In the genomic region with DNA sequence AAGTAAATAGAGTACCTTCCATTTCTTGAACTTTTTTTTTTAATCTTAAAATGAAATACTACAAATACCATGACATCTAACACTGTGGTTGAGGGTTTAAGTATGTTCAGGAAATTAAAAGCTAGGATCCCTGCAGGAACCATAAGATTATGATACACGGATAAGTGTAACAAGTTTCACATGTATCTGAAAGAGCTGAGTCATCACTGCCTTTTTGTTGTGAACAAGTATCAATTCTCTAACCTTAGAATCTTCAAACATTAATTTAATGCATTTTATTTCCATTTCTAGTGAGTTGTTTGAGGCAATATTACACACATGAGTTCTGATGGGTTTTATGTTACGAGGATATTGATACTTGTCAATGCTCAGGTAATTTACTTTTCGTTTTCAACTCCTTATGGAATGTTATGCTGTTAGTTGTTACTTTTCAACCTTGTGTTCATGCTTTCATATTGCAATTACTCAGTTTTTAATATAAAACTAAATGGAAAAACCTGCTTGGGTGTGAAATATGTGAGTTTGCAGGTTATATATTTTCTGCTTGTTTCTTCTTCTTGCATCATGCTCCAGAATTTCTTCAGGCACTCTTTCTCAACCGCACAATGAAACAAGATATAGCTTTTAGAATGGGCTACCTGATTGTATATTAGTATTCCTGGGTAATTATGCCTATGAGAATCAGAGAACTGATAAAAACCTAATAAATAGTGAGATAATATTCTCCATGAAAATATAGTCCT, we compare ENCODE assay signal across 18 cellular contexts.
DNase-seq lines count a peak whose midpoint lies in the region; ATAC-seq, FAIRE-seq and TF ChIP-seq lines count a peak whose summit lies in the region.
"Had no signal": no experiment of that assay in that cellular context is flagged by ENCODE, and none has a peak within 500 bp of the region (broad histone marks: within the 10 kb centered on the region; RNA-seq: fewer than 3 reads in every experiment).

No MANE protein-coding gene starts in this region.

- no peaks in the 10 kb centered on the region for H3K9me1 ChIP-seq in K562 (ENCODE audit: control insufficient read depth, insufficient read depth, low read length)

- H3K79me2 ChIP-seq in HepG2 (ENCODE audit: insufficient read depth, low read length) (no peaks in the 10 kb centered on the region), K562 (ENCODE audit: control insufficient read depth, insufficient read depth, low read length) (no peaks in the 10 kb centered on the region)

- no peak overlapping the region for H3K9ac ChIP-seq in HepG2 (ENCODE audit: insufficient read depth, low read depth, low read length)
- no peak overlapping the region for H3K9ac ChIP-seq in K562 (ENCODE audit: insufficient read depth in 1 of 2, low read depth in 2 of 2, low read length in 2 of 2)
- H3K9ac ChIP-seq: BLaER1 treated with 17β-estradiol and CSF1 and Interleukin-3, amounts not matched to agents 10 nM and 100 nM had no signal

- TF ChIP-seq EP300 in HepG2 (IDR thresholded peaks at IDR 0.05; ENCODE audit: low read depth in 2 of 2, low read length in 2 of 2): no peak
- no peak for TF ChIP-seq EP300 in HepG2 (CRISPR knock-in tag; IDR thresholded peaks at IDR 0.05; ENCODE audit: borderline replicate concordance)
- no peak for TF ChIP-seq EP300 in K562 (IDR thresholded peaks at IDR 0.05; ENCODE audit: low read length)

- CTCF ChIA-PET in HepG2 (lab: Yijun Ruan, JAX; ENCODE audit: low intra/inter-chr PET ratio, low total read pairs) (no interaction called here), K562 (lab: Yijun Ruan, JAX; ENCODE audit: low intra/inter-chr PET ratio) (no interaction called here)

- FAIRE-seq in HepG2 (lab: Jason Lieb, UNC) (no peak), K562 (lab: Jason Lieb, UNC) (no peak)
- FAIRE-seq: GM12878, GM18507, H54 had no signal

- TF ChIP-seq POLR2A in HepG2 (IDR thresholded peaks at IDR 0.05; ENCODE audit: insufficient read depth in 1 of 2, low read depth in 2 of 2, low read length in 2 of 2) (no peak), right lobe of liver (IDR thresholded peaks at IDR 0.05) (no peak), K562 (conservative IDR thresholded peaks at IDR 0.05) (no peak)

- intact Hi-C loops in HepG2 (cut with micrococcal nuclease; ENCODE audit: unreplicated experiment): no loop called here
- intact Hi-C loops in right lobe of liver (cut with DNase I): no loop called here
- intact Hi-C loops in K562 (cut with micrococcal nuclease): no loop called here

- 6% methylated on average over 4 of the region's 4 CpGs for WGBS in HepG2 (ENCODE audit: low lambda C conversion rate)
- 59% methylated on average over 4 of the region's 4 CpGs for WGBS in right lobe of liver (ENCODE audit: insufficient coverage, low coverage, low lambda C conversion rate, missing lambda C conversion rate)
- WGBS in K562 (ENCODE audit: insufficient coverage, low coverage, missing lambda C conversion rate): 5% methylated on average over 4 of the region's 4 CpGs

- POLR2A ChIA-PET in HepG2 (lab: Yijun Ruan, JAX) (no interaction called here), K562 (lab: Yijun Ruan, JAX) (no interaction called here)

- no peak for DNase-seq in HepG2 (ENCODE audit: low spot score)
- no peak for DNase-seq in right lobe of liver
- peak; percentile 41 for DNase-seq in NCI-H69 (lab: John Stamatoyannopoulos, UW)
- no peak for DNase-seq in K562 (ENCODE audit: extremely low read depth in 1 of 4, low spot score in 3 of 4)
- no peak for DNase-seq in activated CD4-positive, alpha-beta T cell treated with anti-CD3 and anti-CD28 coated beads, Interleukin-2, amount 50 U/mL, for 1 hour
- DNase-seq: 8988T; ACHN; CD4-positive, CD25-positive, alpha-beta regulatory T cell; DMS53; KG1 had no signal

- H3K27ac ChIP-seq in HepG2 (ENCODE audit: extremely low read length, insufficient read depth, low read length) (no peak overlapping the region), right lobe of liver (no peak overlapping the region), K562 (ENCODE audit: extremely low read depth, low read depth, low read length) (no peak overlapping the region)
- H3K27ac ChIP-seq: BLaER1 treated with 17β-estradiol and CSF1 and Interleukin-3, amounts not matched to agents 10 nM and 100 nM; HL-60 had no signal

- in situ Hi-C loops in HepG2 (cut with HindIII; ENCODE audit: extremely low pct_ligation_motif_present, low pct_unique_long_range_greater_than_20kb): no loop called here
- in situ Hi-C loops in K562 (cut with MboI): no loop called here

- no peaks in the 10 kb centered on the region for H4K20me1 ChIP-seq in HepG2 (ENCODE audit: insufficient read depth, low read length)
- H4K20me1 ChIP-seq in K562 (replicated peaks; ENCODE audit: control insufficient read depth, insufficient read depth, low read length): no peaks in the 10 kb centered on the region
- H4K20me1 ChIP-seq: BLaER1 treated with 17β-estradiol and CSF1 and Interleukin-3, amounts not matched to agents 10 nM and 100 nM had no signal

- H3K9me3 ChIP-seq in HepG2 (ENCODE audit: low read length) (no peaks in the 10 kb centered on the region), right lobe of liver (no peaks in the 10 kb centered on the region), K562 (replicated peaks; ENCODE audit: control insufficient read depth, insufficient read depth, low read depth, low read length) (no peaks in the 10 kb centered on the region; the same call in 1 of the 2 replicates)
- H3K9me3 ChIP-seq: BLaER1 treated with 17β-estradiol and CSF1 and Interleukin-3, amounts not matched to agents 10 nM and 100 nM had no signal

- ATAC-seq in HepG2 (no peak), right lobe of liver (no peak), K562 (no peak), GM21528 (IDR thresholded peaks at IDR 0.05; ENCODE audit: low FRiP score, unreplicated experiment) (no peak), GM21367 (IDR thresholded peaks at IDR 0.05; ENCODE audit: unreplicated experiment) (no peak)
- ATAC-seq: GM12878, HCT116 had no signal

- H2AFZ ChIP-seq in HepG2 (ENCODE audit: low read length) (no peak overlapping the region), K562 (ENCODE audit: low read depth, low read length) (no peak overlapping the region)

- H3K27me3 ChIP-seq in HepG2 (ENCODE audit: control insufficient read depth in 1 of 2, insufficient read depth in 2 of 2, low read length in 2 of 2) (no peaks in the 10 kb centered on the region), right lobe of liver (no peaks in the 10 kb centered on the region), K562 (ENCODE audit: control insufficient read depth in 2 of 2, insufficient read depth in 2 of 2, low read length in 2 of 2) (no peaks in the 10 kb centered on the region)
- H3K27me3 ChIP-seq: BLaER1 treated with 17β-estradiol and CSF1 and Interleukin-3, amounts not matched to agents 10 nM and 100 nM had no signal

- BruUV-seq in HepG2 (replicated peaks; lab: Mats Ljungman, UMichigan): no TSS peak
- no TSS peak for BruUV-seq in K562 (replicated peaks; lab: Mats Ljungman, UMichigan)

- H3K36me3 ChIP-seq in HepG2 (replicated peaks in 1 of 2; ENCODE audit: control insufficient read depth in 1 of 2, insufficient read depth in 2 of 2, low read length in 2 of 2) (no peaks in the 10 kb centered on the region), right lobe of liver (no peaks in the 10 kb centered on the region), K562 (ENCODE audit: control insufficient read depth, insufficient read depth, low read length) (no peaks in the 10 kb centered on the region)
- H3K36me3 ChIP-seq: BLaER1 treated with 17β-estradiol and CSF1 and Interleukin-3, amounts not matched to agents 10 nM and 100 nM had no signal

- H3K4me2 ChIP-seq in HepG2 (ENCODE audit: low read depth, low read length) (no peak overlapping the region), K562 (ENCODE audit: insufficient read depth, low read length) (no peak overlapping the region)

- no peak for TF ChIP-seq RAD21 in HepG2 (CRISPR knock-in tag; IDR thresholded peaks at IDR 0.05)
- TF ChIP-seq RAD21 in K562 (CRISPR knock-in tag; conservative IDR thresholded peaks at IDR 0.05 in 1 of 2, IDR thresholded peaks at IDR 0.05 in 1 of 2): no peak

- no peaks in the 10 kb centered on the region for H3K4me1 ChIP-seq in HepG2 (ENCODE audit: insufficient read depth, low read length)
- H3K4me1 ChIP-seq in right lobe of liver: no peaks in the 10 kb centered on the region
- no peaks in the 10 kb centered on the region for H3K4me1 ChIP-seq in K562 (replicated peaks in 1 of 2; ENCODE audit: control insufficient read depth in 2 of 2, insufficient read depth in 2 of 2, low read length in 2 of 2)

- TF ChIP-seq CTCF in HepG2 (CRISPR knock-in tag; IDR thresholded peaks at IDR 0.05) (no peak), right lobe of liver (IDR thresholded peaks at IDR 0.05) (no peak), K562 (IDR thresholded peaks at IDR 0.05 in 2 of 3, conservative IDR thresholded peaks at IDR 0.05 in 1 of 3; ENCODE audit: insufficient read depth in 2 of 3, low read depth in 1 of 3, low read length in 3 of 3) (no peak)

- H3K4me3 ChIP-seq in HepG2 (replicated peaks in 1 of 3; ENCODE audit: insufficient read depth in 1 of 3, low read depth in 2 of 3, low read length in 3 of 3): no peak overlapping the region
- H3K4me3 ChIP-seq in right lobe of liver: no peak overlapping the region
- no peak overlapping the region for H3K4me3 ChIP-seq in K562
- H3K4me3 ChIP-seq: BLaER1 treated with 17β-estradiol and CSF1 and Interleukin-3, amounts not matched to agents 10 nM and 100 nM; GM12878 had no signal

TF ChIP-seq in HepG2, 621 proteins besides CTCF, POLR2A, EP300 and RAD21 (continues in another document):
- TF ChIP-seq HNRNPH1 (optimal IDR thresholded peaks at IDR 0.05; ENCODE audit: low read depth, low read length) (no peak), ZFP36L2 (CRISPR knock-in tag; IDR thresholded peaks at IDR 0.05) (no peak), CBX2 (IDR thresholded peaks at IDR 0.05; ENCODE audit: low read depth, low read length) (no peak), CBX2 (CRISPR knock-in tag; IDR thresholded peaks at IDR 0.05; ENCODE audit: low read depth) (no peak), HOXA5 (CRISPR knock-in tag; IDR thresholded peaks at IDR 0.05) (no peak)

TF ChIP-seq in K562, 482 proteins besides CTCF, POLR2A, EP300 and RAD21 (continues in another document):
- TF ChIP-seq NFE2 (IDR thresholded peaks at IDR 0.05; ENCODE audit: low read depth) (0 out of 2 replicates have a peak, but pooled peaks have one; percentile 3), MAFF (IDR thresholded peaks at IDR 0.05; ENCODE audit: low read length) (peak; percentile 17; the same call in 1 of the 2 replicates), MAFG (tag; conservative IDR thresholded peaks at IDR 0.05) (peak; percentile 77), ZNF316 (IDR thresholded peaks at IDR 0.05) (peak; percentile 33; the same call in 1 of the 2 replicates), ATF4 (CRISPR knock-in tag; IDR thresholded peaks at IDR 0.05) (peak; percentile 88), GABPB1 (CRISPR knock-in tag; IDR thresholded peaks at IDR 0.05) (no peak)

Comparison
In these comparisons a context has a peak if more than half of its experiments do, and no peak if none do; other contexts are left out.
1. Of the 241 proteins assayed by ChIP-seq in both HepG2 and K562: peak only in HepG2: MAFK; only in K562: ATF4, CEBPG, MAFG and NFE2; in both: MAFF; in neither: 235.